11 cellular contexts compared by ENCODE assay signal in genomic region chr15:52496776-52497470, GRCh38. TPM values are rescaled to one million over a fixed set of nuclear protein-coding genes. Genes with fewer than 3 reads are reported as not detected.
DNase-seq lines count a peak whose midpoint lies in the region; ATAC-seq and TF ChIP-seq lines count a peak whose summit lies in the region.
"Had no signal": no experiment of that assay in that cellular context is flagged by ENCODE, and none has a peak within 500 bp of the region (broad histone marks: within the 10 kb centered on the region; RNA-seq: fewer than 3 reads in every experiment).

No MANE protein-coding gene starts in this region.

- ATAC-seq in stimulated activated naive CD8-positive, alpha-beta T cell treated with anti-CD3 and anti-CD28 coated beads, Interleukin-15, Interleukin-2, amounts not matched to agents 100 U/mL and 50 U/mL, for 24 hours, result peak; percentile 98
- ATAC-seq in HG03571 (IDR thresholded peaks at IDR 0.05; ENCODE audit: unreplicated experiment) (no peak), mucosa of descending colon (no peak)

- TF ChIP-seq CTCF in fibroblast of the aortic adventitia (IDR thresholded peaks at IDR 0.05; ENCODE audit: insufficient read depth, low read length), result no peak
- no peak for TF ChIP-seq CTCF in mucosa of descending colon (IDR thresholded peaks at IDR 0.05)

- no peaks in the 10 kb centered on the region for H3K9me3 ChIP-seq in mucosa of descending colon
- H3K9me3 ChIP-seq: adrenal gland, prostate gland had no signal

- intact Hi-C loops in mucosa of descending colon (cut with DNase I, micrococcal nuclease), result no loop called here

- H3K4me3 ChIP-seq in fibroblast of the aortic adventitia (ENCODE audit: low read depth, low read length) (no peak overlapping the region), mucosa of descending colon (no peak overlapping the region)
- H3K4me3 ChIP-seq: adrenal gland, prostate gland had no signal

- no peaks in the 10 kb centered on the region for H3K4me1 ChIP-seq in mucosa of descending colon (ENCODE audit: low read depth)
- H3K4me1 ChIP-seq: adrenal gland had no signal

- DNase-seq in activated T-cell treated with anti-CD3 and anti-CD28 coated beads for 24 hours (ENCODE audit: low read depth) (peak; percentile 52), SW480 (ENCODE audit: low spot score) (peak; percentile 29), fibroblast of the aortic adventitia (ENCODE audit: low read depth) (peak; percentile 38), NCI-H2196 treated with DMSO at 0.1 percent for 48 hours (lab: John Stamatoyannopoulos, UW; ENCODE audit: unreplicated experiment) (no peak), mucosa of descending colon (no peak)
- DNase-seq in activated T-cell treated with anti-CD3 and anti-CD28 coated beads, Interleukin-2, amount 50 U/mL, for 1 hour, result no peak
- peak; percentile 33 for DNase-seq in stimulated activated naive CD8-positive, alpha-beta T cell treated with anti-CD3 and anti-CD28 coated beads, Interleukin-15, Interleukin-2, amounts not matched to agents 100 U/mL and 50 U/mL, for 24 hours
- DNase-seq: CD4-positive, alpha-beta T cell had no signal

- H3K36me3 ChIP-seq in mucosa of descending colon (ENCODE audit: low read depth), result no peaks in the 10 kb centered on the region
- H3K36me3 ChIP-seq: adrenal gland, prostate gland had no signal

RNA-seq across cellular contexts. Expression of gene MYO5A, which starts 31.8 kb away (rescaled TPM):
- 18.9 and 80.3 TPM in 2 replicates for total RNA-seq in fibroblast of the aortic adventitia (ENCODE audit: low replicate concordance)
- total RNA-seq in mucosa of descending colon, result 10 to 100 TPM in 2 of 3 donors, 1 to 10 TPM in 1; 4.1 to 26.7 (median 12.6) TPM

Comparison
In these comparisons a context has a peak if more than half of its experiments do, and no peak if none do; other contexts are left out.
1. DNase-seq: peak in activated T-cell treated with anti-CD3 and anti-CD28 coated beads for 24 hours (single experiment), SW480 (single experiment), fibroblast of the aortic adventitia (single experiment) and stimulated activated naive CD8-positive, alpha-beta T cell treated with anti-CD3 and anti-CD28 coated beads, Interleukin-15, Interleukin-2, amounts not matched to agents 100 U/mL and 50 U/mL, for 24 hours (single experiment); none in activated T-cell treated with anti-CD3 and anti-CD28 coated beads, Interleukin-2, amount 50 U/mL, for 1 hour (single experiment), NCI-H2196 treated with DMSO at 0.1 percent for 48 hours (single experiment) and mucosa of descending colon (0 of 3).